2 cellular contexts compared by ENCODE assay signal in the genomic region with DNA sequence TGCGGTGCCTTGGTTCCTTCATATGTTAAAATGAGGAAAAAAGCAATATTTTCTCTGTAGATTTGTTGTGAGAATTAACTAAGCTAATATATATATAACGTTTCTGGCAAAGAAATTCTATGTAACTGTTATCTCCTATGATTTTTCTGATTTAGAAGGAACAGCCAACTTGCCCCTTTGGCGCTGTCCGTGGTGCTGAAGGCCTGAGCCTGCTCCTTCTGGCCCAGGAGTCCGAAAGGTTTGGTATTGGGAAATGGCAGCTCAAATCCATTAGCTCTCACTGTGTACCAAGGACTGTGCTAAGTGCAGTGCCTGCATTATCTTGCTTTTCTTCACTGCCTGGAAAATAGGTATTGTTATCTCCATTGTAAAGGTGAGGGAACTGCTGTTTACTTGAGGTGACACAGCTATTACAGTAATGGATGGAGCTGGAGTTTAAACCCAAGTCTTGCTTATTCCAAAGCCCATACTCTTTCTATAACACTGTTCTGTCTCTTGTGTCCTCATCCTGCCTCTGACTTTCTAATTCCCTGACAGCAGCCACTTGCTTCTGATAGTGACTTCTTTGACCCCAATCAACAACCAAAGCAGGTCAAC.
A peak's percentile ranks its signal among the peaks of the same experiment; 100 is the strongest.
TF ChIP-seq lines count a peak whose summit lies in the region.

No MANE protein-coding gene starts in this region.

TF ChIP-seq in A549, 52 proteins besides CTCF, POLR2A, EP300 and RAD21:
- TF ChIP-seq, protein P1, sequence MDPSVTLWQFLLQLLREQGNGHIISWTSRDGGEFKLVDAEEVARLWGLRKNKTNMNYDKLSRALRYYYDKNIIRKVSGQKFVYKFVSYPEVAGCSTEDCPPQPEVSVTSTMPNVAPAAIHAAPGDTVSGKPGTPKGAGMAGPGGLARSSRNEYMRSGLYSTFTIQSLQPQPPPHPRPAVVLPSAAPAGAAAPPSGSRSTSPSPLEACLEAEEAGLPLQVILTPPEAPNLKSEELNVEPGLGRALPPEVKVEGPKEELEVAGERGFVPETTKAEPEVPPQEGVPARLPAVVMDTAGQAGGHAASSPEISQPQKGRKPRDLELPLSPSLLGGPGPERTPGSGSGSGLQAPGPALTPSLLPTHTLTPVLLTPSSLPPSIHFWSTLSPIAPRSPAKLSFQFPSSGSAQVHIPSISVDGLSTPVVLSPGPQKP (IDR thresholded peaks at IDR 0.05; ENCODE audit: low read depth, low read length) = no peak
- TF ChIP-seq HOXB5 (CRISPR knock-in tag; IDR thresholded peaks at IDR 0.05) = no peak
- no peak for TF ChIP-seq HOXB13 (CRISPR knock-in tag; IDR thresholded peaks at IDR 0.05; ENCODE audit: low read depth)
- TF ChIP-seq, protein P2, sequence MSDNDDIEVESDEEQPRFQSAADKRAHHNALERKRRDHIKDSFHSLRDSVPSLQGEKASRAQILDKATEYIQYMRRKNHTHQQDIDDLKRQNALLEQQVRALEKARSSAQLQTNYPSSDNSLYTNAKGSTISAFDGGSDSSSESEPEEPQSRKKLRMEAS (IDR thresholded peaks at IDR 0.05) = no peak
- TF ChIP-seq, protein P3, sequence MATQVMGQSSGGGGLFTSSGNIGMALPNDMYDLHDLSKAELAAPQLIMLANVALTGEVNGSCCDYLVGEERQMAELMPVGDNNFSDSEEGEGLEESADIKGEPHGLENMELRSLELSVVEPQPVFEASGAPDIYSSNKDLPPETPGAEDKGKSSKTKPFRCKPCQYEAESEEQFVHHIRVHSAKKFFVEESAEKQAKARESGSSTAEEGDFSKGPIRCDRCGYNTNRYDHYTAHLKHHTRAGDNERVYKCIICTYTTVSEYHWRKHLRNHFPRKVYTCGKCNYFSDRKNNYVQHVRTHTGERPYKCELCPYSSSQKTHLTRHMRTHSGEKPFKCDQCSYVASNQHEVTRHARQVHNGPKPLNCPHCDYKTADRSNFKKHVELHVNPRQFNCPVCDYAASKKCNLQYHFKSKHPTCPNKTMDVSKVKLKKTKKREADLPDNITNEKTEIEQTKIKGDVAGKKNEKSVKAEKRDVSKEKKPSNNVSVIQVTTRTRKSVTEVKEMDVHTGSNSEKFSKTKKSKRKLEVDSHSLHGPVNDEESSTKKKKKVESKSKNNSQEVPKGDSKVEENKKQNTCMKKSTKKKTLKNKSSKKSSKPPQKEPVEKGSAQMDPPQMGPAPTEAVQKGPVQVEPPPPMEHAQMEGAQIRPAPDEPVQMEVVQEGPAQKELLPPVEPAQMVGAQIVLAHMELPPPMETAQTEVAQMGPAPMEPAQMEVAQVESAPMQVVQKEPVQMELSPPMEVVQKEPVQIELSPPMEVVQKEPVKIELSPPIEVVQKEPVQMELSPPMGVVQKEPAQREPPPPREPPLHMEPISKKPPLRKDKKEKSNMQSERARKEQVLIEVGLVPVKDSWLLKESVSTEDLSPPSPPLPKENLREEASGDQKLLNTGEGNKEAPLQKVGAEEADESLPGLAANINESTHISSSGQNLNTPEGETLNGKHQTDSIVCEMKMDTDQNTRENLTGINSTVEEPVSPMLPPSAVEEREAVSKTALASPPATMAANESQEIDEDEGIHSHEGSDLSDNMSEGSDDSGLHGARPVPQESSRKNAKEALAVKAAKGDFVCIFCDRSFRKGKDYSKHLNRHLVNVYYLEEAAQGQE (IDR thresholded peaks at IDR 0.05) = peak; percentile 97
- TF ChIP-seq MAZ (IDR thresholded peaks at IDR 0.05; ENCODE audit: borderline replicate concordance, low read depth, low read length) = no peak
- peak; percentile 96 for TF ChIP-seq EHMT2 (IDR thresholded peaks at IDR 0.05; ENCODE audit: low read depth)

TF ChIP-seq in IMR-90, 13 proteins besides CTCF, POLR2A, EP300 and RAD21:
- TF ChIP-seq RFX5 (IDR thresholded peaks at IDR 0.05; ENCODE audit: low read depth, low read length) (no peak), MAZ (IDR thresholded peaks at IDR 0.05; ENCODE audit: borderline replicate concordance, low read depth, low read length) (no peak), MXI1 (IDR thresholded peaks at IDR 0.05; ENCODE audit: borderline replicate concordance, low read depth, low read length) (no peak), BHLHE40 (IDR thresholded peaks at IDR 0.05; ENCODE audit: low read depth, low read length) (no peak), SMC3 (IDR thresholded peaks at IDR 0.05; ENCODE audit: low read depth, low read length) (no peak), CEBPB (IDR thresholded peaks at IDR 0.05; ENCODE audit: low read depth, low read length) (no peak), CHD1 (IDR thresholded peaks at IDR 0.05; ENCODE audit: low read depth, low read length) (no peak), FOS (IDR thresholded peaks at IDR 0.05; ENCODE audit: low read depth, low read length) (no peak), RCOR1 (IDR thresholded peaks at IDR 0.05; ENCODE audit: insufficient replicate concordance, low read length) (no peak), NFE2L2 (IDR thresholded peaks at IDR 0.05; ENCODE audit: low read depth, low read length) (no peak), MAFK (IDR thresholded peaks at IDR 0.05; ENCODE audit: low read depth, low read length) (no peak)
- TF ChIP-seq, protein P1 (IDR thresholded peaks at IDR 0.05; ENCODE audit: borderline replicate concordance, low read depth, low read length) = no peak
- TF ChIP-seq, protein P4, sequence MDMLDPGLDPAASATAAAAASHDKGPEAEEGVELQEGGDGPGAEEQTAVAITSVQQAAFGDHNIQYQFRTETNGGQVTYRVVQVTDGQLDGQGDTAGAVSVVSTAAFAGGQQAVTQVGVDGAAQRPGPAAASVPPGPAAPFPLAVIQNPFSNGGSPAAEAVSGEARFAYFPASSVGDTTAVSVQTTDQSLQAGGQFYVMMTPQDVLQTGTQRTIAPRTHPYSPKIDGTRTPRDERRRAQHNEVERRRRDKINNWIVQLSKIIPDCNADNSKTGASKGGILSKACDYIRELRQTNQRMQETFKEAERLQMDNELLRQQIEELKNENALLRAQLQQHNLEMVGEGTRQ (IDR thresholded peaks at IDR 0.05; ENCODE audit: low read depth, low read length) = no peak
